ENCODE assay signal across 19 cellular contexts in genomic region chr14:59118171-59118570, GRCh38.
"Had no signal": no experiment of that assay in that cellular context is flagged by ENCODE, and none has a peak within 500 bp of the region (broad histone marks: within the 10 kb centered on the region; RNA-seq: fewer than 3 reads in every experiment).

No MANE protein-coding gene starts in this region.

- H3K4me3 ChIP-seq: breast epithelium, left ventricle myocardium inferior, neural progenitor cell, stomach, vagina had no signal

- H3K27ac ChIP-seq: breast epithelium, left ventricle myocardium inferior, neural progenitor cell, stomach, vagina had no signal

- H3K36me3 ChIP-seq: breast epithelium, left ventricle myocardium inferior, neural progenitor cell, stomach, vagina had no signal

- H3K4me2 ChIP-seq: neural progenitor cell had no signal

- H3K4me1 ChIP-seq: breast epithelium, left ventricle myocardium inferior, neural progenitor cell, stomach, vagina had no signal

- H3K9me3 ChIP-seq: breast epithelium, left ventricle myocardium inferior, stomach, vagina had no signal

- H2AFZ ChIP-seq: neural progenitor cell had no signal

- H3K27me3 ChIP-seq: breast epithelium, neural progenitor cell, stomach, vagina had no signal

- DNase-seq: activated CD4-positive, alpha-beta T cell treated with anti-CD3 and anti-CD28 coated beads for 36 hours; activated CD4-positive, alpha-beta T cell treated with anti-CD3 and anti-CD28 coated beads, Interleukin-2, amount 50 U/mL, for 4 hours; activated CD8-positive, alpha-beta memory T cell treated with anti-CD3 and anti-CD28 coated beads, Interleukin-2, amount 50 U/mL, for 48 hours; activated naive CD4-positive, alpha-beta T cell treated with Interleukin-2 at 50 U/mL for 16 hours; activated naive CD8-positive, alpha-beta T cell treated with anti-CD3 and anti-CD28 coated beads for 36 hours; activated T-cell treated with anti-CD3 and anti-CD28 coated beads, Interleukin-2, amount 50 U/mL, for 48 hours; effector memory CD4-positive, alpha-beta T cell; glutamatergic neuron; hippocampal formation; left ventricle myocardium inferior; naive thymus-derived CD8-positive, alpha-beta T cell; posterior cingulate gyrus; small intestine; stimulated activated CD4-positive, alpha-beta T cell treated with anti-CD3 and anti-CD28 coated beads, Interleukin-15, amount 100 ng/mL, for 24 hours; stomach; trophoblast cell had no signal
